Comparison of ENCODE assay signal across 13 cellular contexts in the genomic region with DNA sequence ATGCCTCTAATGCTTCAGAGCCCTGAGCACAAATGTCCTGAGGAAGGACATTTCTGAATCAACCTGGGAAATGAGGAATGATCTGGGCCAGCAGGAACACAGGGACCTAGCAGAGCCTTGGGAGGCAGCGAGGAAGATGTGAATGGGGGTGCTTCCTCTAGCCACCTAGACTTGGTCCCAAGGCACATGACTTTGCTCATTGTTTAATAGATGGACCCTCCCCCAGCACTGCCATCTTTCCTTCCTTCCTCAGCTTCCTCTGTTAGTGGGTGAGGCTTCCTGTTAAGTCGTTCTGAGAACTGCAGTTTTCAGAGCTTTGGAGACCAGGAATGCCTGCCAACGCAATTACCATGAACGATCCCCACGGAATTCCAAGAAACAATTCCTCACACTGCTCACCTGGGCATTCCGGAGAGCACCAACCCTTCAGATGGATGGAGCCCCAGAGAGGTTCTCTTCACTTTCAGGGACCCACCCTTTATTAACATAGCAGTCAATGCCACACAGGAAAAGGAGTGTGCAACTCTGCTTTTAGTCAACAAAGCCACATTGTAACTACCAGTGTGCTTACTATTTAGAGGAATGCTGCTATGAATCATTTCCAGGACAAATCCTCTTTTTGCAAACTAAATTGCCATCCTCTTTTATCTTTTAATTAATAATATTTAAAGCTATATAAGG. TPM values are rescaled to one million over a fixed set of nuclear protein-coding genes. Genes with fewer than 3 reads are reported as not detected.
DNase-seq lines count a peak whose midpoint lies in the region; ATAC-seq and TF ChIP-seq lines count a peak whose summit lies in the region.
"Had no signal": no experiment of that assay in that cellular context is flagged by ENCODE, and none has a peak within 500 bp of the region (broad histone marks: within the 10 kb centered on the region; RNA-seq: fewer than 3 reads in every experiment).

No MANE protein-coding gene starts in this region.

- peaks cover 0 to 45% (median 0%) of the 10 kb centered on the region in 7 donors for H3K27me3 ChIP-seq in spleen (replicated peaks in 1 of 7)
- no peaks in the 10 kb centered on the region for H3K27me3 ChIP-seq in hepatocyte
- H3K27me3 ChIP-seq in MG63, result no peaks in the 10 kb centered on the region

- peak overlapping the region; percentile 88 for H3K27ac Mint-ChIP-seq in activated naive CD4-positive, alpha-beta T cell treated with anti-CD3 and anti-CD28 coated beads, Interleukin-2, amount 10 ng/mL, durations not matched to agents 7 days and 5 days
- H3K27ac Mint-ChIP-seq in T-helper 17 cell (peak overlapping the region; percentile 65), immature natural killer cell (peak overlapping the region; percentile 86 to 92 (median 88)), osteocyte (ENCODE audit: unreplicated experiment) (no peak overlapping the region)

- peak; percentile 51 for ATAC-seq in T-helper 17 cell

- H3K4me3 Mint-ChIP-seq in activated naive CD4-positive, alpha-beta T cell treated with anti-CD3 and anti-CD28 coated beads, Interleukin-2, amount 10 ng/mL, durations not matched to agents 7 days and 5 days, result peak overlapping the region; percentile 53
- H3K4me3 Mint-ChIP-seq in T-helper 17 cell, result peak overlapping the region; percentile 63
- H3K4me3 Mint-ChIP-seq in immature natural killer cell, result peak overlapping the region; percentile 80 to 95 (median 87)
- H3K4me3 Mint-ChIP-seq in osteocyte (ENCODE audit: unreplicated experiment), result no peak overlapping the region

- peaks cover 31% of the 10 kb centered on the region for H3K4me1 Mint-ChIP-seq in activated naive CD4-positive, alpha-beta T cell treated with anti-CD3 and anti-CD28 coated beads, Interleukin-2, amount 10 ng/mL, durations not matched to agents 7 days and 5 days
- H3K4me1 Mint-ChIP-seq in T-helper 17 cell, result peaks cover 7% of the 10 kb centered on the region
- peaks cover 48 to 52% of the 10 kb centered on the region in 2 donors for H3K4me1 Mint-ChIP-seq in immature natural killer cell
- peaks cover 3% of the 10 kb centered on the region for H3K4me1 Mint-ChIP-seq in osteocyte (ENCODE audit: unreplicated experiment)

- H3K27me3 Mint-ChIP-seq in activated naive CD4-positive, alpha-beta T cell treated with anti-CD3 and anti-CD28 coated beads, Interleukin-2, amount 10 ng/mL, durations not matched to agents 7 days and 5 days, result peaks cover 7% of the 10 kb centered on the region
- H3K27me3 Mint-ChIP-seq in T-helper 17 cell (no peaks in the 10 kb centered on the region), immature natural killer cell (ENCODE audit: low read depth in 3 of 3) (peaks cover 1 to 4% (median 3%) of the 10 kb centered on the region in 3 donors), osteocyte (ENCODE audit: unreplicated experiment) (no peaks in the 10 kb centered on the region)

- no peaks in the 10 kb centered on the region for H3K9me2 ChIP-seq in hepatocyte (replicated peaks; ENCODE audit: insufficient read depth)

- DNase-seq in activated naive CD4-positive, alpha-beta T cell treated with anti-CD3 and anti-CD28 coated beads, Interleukin-2, amount 10 ng/mL, durations not matched to agents 7 days and 5 days, result no peak
- no peak for DNase-seq in activated naive CD4-positive, alpha-beta T cell treated with Interleukin-2 at 50 U/mL for 16 hours
- DNase-seq in T-helper 17 cell (no peak), immature natural killer cell (no peak), spleen (no peak), osteocyte (ENCODE audit: extremely low spot score, unreplicated experiment) (no peak), hepatocyte (ENCODE audit: low spot score) (no peak), MG63 (no peak)
- DNase-seq: amygdala, head of caudate nucleus, NCI-H1930 had no signal

- TF ChIP-seq CTCF in spleen (IDR thresholded peaks at IDR 0.05 in 8 of 11, conservative IDR thresholded peaks at IDR 0.05 in 3 of 11) (no peak), osteocyte (IDR thresholded peaks at IDR 0.05) (no peak), hepatocyte (IDR thresholded peaks at IDR 0.05; ENCODE audit: poor library complexity) (no peak)

- H3K4me3 ChIP-seq in spleen, result peak overlapping the region in 1 of 8 donors; percentile 40
- H3K4me3 ChIP-seq in hepatocyte, result no peak overlapping the region
- H3K4me3 ChIP-seq in MG63, result no peak overlapping the region
- H3K4me3 ChIP-seq: HAP-1, skin epidermis had no signal

- no peaks in the 10 kb centered on the region for H3K9me3 ChIP-seq in T-helper 17 cell (ENCODE audit: control insufficient read depth, low read length, poor library complexity, severe bottlenecking)
- peaks cover 0 to 4% (median 0%) of the 10 kb centered on the region in 8 donors for H3K9me3 ChIP-seq in spleen
- no peaks in the 10 kb centered on the region for H3K9me3 ChIP-seq in hepatocyte (ENCODE audit: low read depth)
- no peaks in the 10 kb centered on the region for H3K9me3 ChIP-seq in MG63
- H3K9me3 ChIP-seq: HAP-1 had no signal

- H3K27ac ChIP-seq in spleen (peak overlapping the region; percentile 5 to 72 (median 68)), hepatocyte (no peak overlapping the region)

- H3K9me3 Mint-ChIP-seq in activated naive CD4-positive, alpha-beta T cell treated with anti-CD3 and anti-CD28 coated beads, Interleukin-2, amount 10 ng/mL, durations not matched to agents 7 days and 5 days, result peaks cover 9% of the 10 kb centered on the region
- H3K9me3 Mint-ChIP-seq in immature natural killer cell, result peaks cover 0 to 3% (median 0%) of the 10 kb centered on the region in 6 donors
- H3K9me3 Mint-ChIP-seq in osteocyte (ENCODE audit: unreplicated experiment), result no peaks in the 10 kb centered on the region

- no peaks in the 10 kb centered on the region for H4K20me1 ChIP-seq in hepatocyte (ENCODE audit: insufficient read depth, poor library complexity, severe bottlenecking)

- intact Hi-C loops in spleen (cut with DNase I; ENCODE audit: low total_unique reads), result no loop called here

- H3K36me3 Mint-ChIP-seq in activated naive CD4-positive, alpha-beta T cell treated with anti-CD3 and anti-CD28 coated beads, Interleukin-2, amount 10 ng/mL, durations not matched to agents 7 days and 5 days, result peaks cover 7% of the 10 kb centered on the region
- peaks cover 3% of the 10 kb centered on the region for H3K36me3 Mint-ChIP-seq in T-helper 17 cell (ENCODE audit: low read depth)
- H3K36me3 Mint-ChIP-seq in immature natural killer cell, result peaks cover 4 to 7% (median 7%) of the 10 kb centered on the region in 3 donors
- H3K36me3 Mint-ChIP-seq in osteocyte (ENCODE audit: unreplicated experiment), result no peaks in the 10 kb centered on the region

- no peak for TF ChIP-seq POLR2A in spleen (IDR thresholded peaks at IDR 0.05)

- peaks cover 8 to 24% (median 15%) of the 10 kb centered on the region in 6 donors for H3K4me1 ChIP-seq in spleen
- no peaks in the 10 kb centered on the region for H3K4me1 ChIP-seq in hepatocyte (ENCODE audit: insufficient read depth)

- no peak overlapping the region for H2AFZ ChIP-seq in hepatocyte

- no peaks in the 10 kb centered on the region for H3K36me3 ChIP-seq in spleen
- no peaks in the 10 kb centered on the region for H3K36me3 ChIP-seq in hepatocyte (replicated peaks; ENCODE audit: insufficient read depth, low read depth)
- H3K36me3 ChIP-seq in MG63, result no peaks in the 10 kb centered on the region
- H3K36me3 ChIP-seq: HAP-1 had no signal

- CTCF ChIA-PET in activated naive CD4-positive, alpha-beta T cell treated with anti-CD3 and anti-CD28 coated beads, Interleukin-2, amount 10 ng/mL, durations not matched to agents 7 days and 5 days (lab: Charles Lee), result interaction anchor here (1.2 kb wide), 1 partner anchor 26 kb away, joined by 7 read pairs; no protein-coding TSS in a partner anchor

- WGBS in spleen, 5 donors, result 33 to 47% (median 40%) methylated on average over 6 of the region's 6 CpGs
- WGBS in hepatocyte (ENCODE audit: low lambda C conversion rate, missing lambda C conversion rate), result 93% methylated on average over 6 of the region's 6 CpGs

- no peaks in the 10 kb centered on the region for H3K79me2 ChIP-seq in hepatocyte

- no peak overlapping the region for H3K4me2 ChIP-seq in hepatocyte

RNA-seq across cellular contexts. Expression of gene STIM2, which starts 48.5 kb away (rescaled TPM):
- 10 to 100 TPM; 70.1 to 73.4 TPM for total RNA-seq in T-helper 17 cell
- polyA plus RNA-seq in immature natural killer cell, result 10 to 100 TPM; 19.1 to 38.1 (median 24.6) TPM
- total RNA-seq in spleen, result 10 to 100 TPM; 44.3 to 66.6 (median 53.7) TPM
- polyA plus RNA-seq in spleen, result 10 to 100 TPM; 26.8 to 32.2 (median 30.7) TPM
- 14.1 and 14.3 TPM in 2 replicates for total RNA-seq in osteocyte
- total RNA-seq in hepatocyte, result 16.5 and 17.0 TPM in 2 replicates
- polyA plus RNA-seq in hepatocyte, result 12.2 and 13.2 TPM in 2 replicates
- 15.7 and 19.7 TPM in 2 replicates for total RNA-seq in MG63 (2014; rRNA removed; shearing (Covaris generic); ENCODE audit: low replicate concordance)
